Comparison of ENCODE assay signal across 8 cellular contexts in genomic region chr5:43312076-43312620, GRCh38. TPM values are rescaled to one million over a fixed set of nuclear protein-coding genes. Genes with fewer than 3 reads are reported as not detected.
DNase-seq lines count a peak whose midpoint lies in the region; ATAC-seq and TF ChIP-seq lines count a peak whose summit lies in the region.

No MANE protein-coding gene starts in this region.

- H3K27ac ChIP-seq in OCI-LY3 (ENCODE audit: low read length) (peak overlapping the region; percentile 98), prostate gland (peak overlapping the region; percentile 90 to 92)

- peak overlapping the region; percentile 96 for H3K4me2 ChIP-seq in OCI-LY3 (ENCODE audit: low read length)

- TF ChIP-seq CTCF in OCI-LY3 (IDR thresholded peaks at IDR 0.05; ENCODE audit: low read depth, low read length): no peak
- TF ChIP-seq CTCF in epithelial cell of proximal tubule (conservative IDR thresholded peaks at IDR 0.05; ENCODE audit: low read depth, low read length): no peak
- no peak for TF ChIP-seq CTCF in prostate gland (IDR thresholded peaks at IDR 0.05)

- peaks cover 55% of the 10 kb centered on the region for H4K20me1 ChIP-seq in OCI-LY3 (ENCODE audit: insufficient read depth, low read length)

- H2AFZ ChIP-seq in OCI-LY3 (ENCODE audit: low read depth, low read length): no peak overlapping the region

- H3K36me3 ChIP-seq in OCI-LY3 (replicated peaks; ENCODE audit: low read depth, low read length) (peaks cover 44% of the 10 kb centered on the region), prostate gland (no peaks in the 10 kb centered on the region)

- DNase-seq in G401 (ENCODE audit: low spot score) (peak; percentile 15), epithelial cell of proximal tubule (ENCODE audit: low read depth) (no peak), prostate gland (ENCODE audit: low spot score) (no peak), SHP77 treated with DMSO at 0.1 percent for 48 hours (lab: John Stamatoyannopoulos, UW) (no peak), H4 (ENCODE audit: low spot score) (no peak), NCI-H1436 (lab: John Stamatoyannopoulos, UW) (no peak)

- no peak for ATAC-seq in HG03159 (IDR thresholded peaks at IDR 0.05; ENCODE audit: unreplicated experiment)

- 20% methylated on average over 5 of the region's 5 CpGs for WGBS in prostate gland

- no peak for TF ChIP-seq POLR2A in prostate gland (IDR thresholded peaks at IDR 0.05)

- in situ Hi-C loops in G401 (cut with HindIII; ENCODE audit: low sequenced_read_pairs): no loop called here

- no peaks in the 10 kb centered on the region for H3K27me3 ChIP-seq in OCI-LY3 (ENCODE audit: low read depth, low read length)
- no peaks in the 10 kb centered on the region for H3K27me3 ChIP-seq in prostate gland (replicated peaks; ENCODE audit: insufficient read depth)

- peaks cover 68% of the 10 kb centered on the region for H3K4me1 ChIP-seq in OCI-LY3 (ENCODE audit: low read length)
- no peaks in the 10 kb centered on the region for H3K4me1 ChIP-seq in prostate gland (replicated peaks)

- H3K9ac ChIP-seq in OCI-LY3 (ENCODE audit: low read length): peak overlapping the region; percentile 100

- intact Hi-C loops in prostate gland (cut with DNase I): loop anchor here (5.0 to 10.0 kb wide), 5 partner anchors 170 to 1495 kb away; partner anchors contain the start of genes MRPS30, TMEM267 and ZNF131

- peak overlapping the region; percentile 99 for H3K4me3 ChIP-seq in OCI-LY3 (ENCODE audit: low read length)
- H3K4me3 ChIP-seq in epithelial cell of proximal tubule (ENCODE audit: low read depth, low read length): peak overlapping the region; percentile 90
- H3K4me3 ChIP-seq in prostate gland: peak overlapping the region; percentile 68 to 81

- H3K9me3 ChIP-seq in OCI-LY3 (ENCODE audit: insufficient read depth, low read length): no peaks in the 10 kb centered on the region
- no peaks in the 10 kb centered on the region for H3K9me3 ChIP-seq in prostate gland

- H3K79me2 ChIP-seq in OCI-LY3 (ENCODE audit: low read length): peaks cover 61% of the 10 kb centered on the region

RNA-seq across cellular contexts. Expression of gene HMGCS1, which starts 1.1 kb away (rescaled TPM):
- 26.0 and 47.1 TPM in 2 replicates for total RNA-seq in G401 (2014; rRNA removed; shearing (Covaris generic))
- total RNA-seq in epithelial cell of proximal tubule (34.4 and 98.4 TPM in 2 replicates), prostate gland (10 to 100 TPM; 15.5 to 29.2 TPM)
- total RNA-seq in H4 (2014; rRNA removed; shearing (Covaris generic)): 54.3 and 57.0 TPM in 2 replicates
